In genomic region chr2:197388866-197389587, GRCh38 we compare ENCODE assay signal across 14 cellular contexts. TPM values are rescaled to one million over a fixed set of nuclear protein-coding genes. Genes with fewer than 3 reads are reported as not detected.
DNase-seq lines count a peak whose midpoint lies in the region; ATAC-seq, FAIRE-seq and TF ChIP-seq lines count a peak whose summit lies in the region.
"Had no signal": no experiment of that assay in that cellular context is flagged by ENCODE, and none has a peak within 500 bp of the region (broad histone marks: within the 10 kb centered on the region; RNA-seq: fewer than 3 reads in every experiment).

No MANE protein-coding gene starts in this region.

- POLR2A ChIA-PET in HepG2 (lab: Yijun Ruan, JAX), result no interaction called here

- TF ChIP-seq RAD21 in HepG2 (CRISPR knock-in tag; IDR thresholded peaks at IDR 0.05), result no peak

- no peak for TF ChIP-seq CTCF in HepG2 (CRISPR knock-in tag; IDR thresholded peaks at IDR 0.05)

- CTCF ChIA-PET in HepG2 (lab: Yijun Ruan, JAX; ENCODE audit: low intra/inter-chr PET ratio, low total read pairs), result no interaction called here

- ATAC-seq in T-helper 17 cell, result no peak
- peak; percentile 30 for ATAC-seq in HepG2
- no peak for ATAC-seq in HG02970 (IDR thresholded peaks at IDR 0.05; ENCODE audit: low FRiP score, unreplicated experiment)
- ATAC-seq: HCT116 had no signal

- no peak overlapping the region for H3K4me3 ChIP-seq in HepG2 (replicated peaks in 1 of 3; ENCODE audit: insufficient read depth in 1 of 3, low read depth in 2 of 3, low read length in 3 of 3)

- no peak overlapping the region for H2AFZ ChIP-seq in HepG2 (ENCODE audit: low read length)

- no peaks in the 10 kb centered on the region for H4K20me1 ChIP-seq in HepG2 (ENCODE audit: insufficient read depth, low read length)

- FAIRE-seq in HepG2 (lab: Jason Lieb, UNC), result no peak

- H3K36me3 Mint-ChIP-seq in activated naive CD4-positive, alpha-beta T cell treated with anti-CD3 and anti-CD28 coated beads, Interleukin-2, amount 50 U/mL, for 24 hours, result peaks cover 5% of the 10 kb centered on the region
- H3K36me3 Mint-ChIP-seq in T-helper 17 cell (ENCODE audit: low read depth), result no peaks in the 10 kb centered on the region

- in situ Hi-C loops in HepG2 (cut with HindIII; ENCODE audit: extremely low pct_ligation_motif_present, low pct_unique_long_range_greater_than_20kb), result loop anchor here (10.0 to 25.0 kb wide), 2 partner anchors 386 to 627 kb away; no protein-coding TSS in a partner anchor

- H3K4me1 Mint-ChIP-seq in activated naive CD4-positive, alpha-beta T cell treated with anti-CD3 and anti-CD28 coated beads, Interleukin-2, amount 50 U/mL, for 24 hours, result peaks cover 13% of the 10 kb centered on the region
- peaks cover 20% of the 10 kb centered on the region for H3K4me1 Mint-ChIP-seq in T-helper 17 cell

- H3K79me2 ChIP-seq in HepG2 (ENCODE audit: insufficient read depth, low read length), result no peaks in the 10 kb centered on the region

- no peak for DNase-seq in activated naive CD4-positive, alpha-beta T cell (lab: John Stamatoyannopoulos, UW)
- no peak for DNase-seq in T-helper 17 cell
- no peak for DNase-seq in HepG2 (ENCODE audit: low spot score)
- DNase-seq in NCI-H187 (lab: John Stamatoyannopoulos, UW), result no peak
- DNase-seq in foreskin melanocyte, result no peak
- DNase-seq: CD4-positive, alpha-beta memory T cell; NCI-H1436 treated with DMSO at 0.1 percent for 48 hours; NCI-H2227 treated with DMSO at 0.1 percent for 48 hours; NCI-H524 treated with DMSO at 0.1 percent for 48 hours; RPMI8226 had no signal

- TF ChIP-seq EP300 in HepG2 (IDR thresholded peaks at IDR 0.05; ENCODE audit: low read depth in 2 of 2, low read length in 2 of 2) (no peak), HepG2 (CRISPR knock-in tag; IDR thresholded peaks at IDR 0.05; ENCODE audit: borderline replicate concordance) (no peak)

- intact Hi-C loops in HepG2 (cut with micrococcal nuclease; ENCODE audit: unreplicated experiment), result no loop called here

- 0 out of 4 replicates have a peak, but pooled peaks of 1 of the 2 experiments have one; percentile 19 for TF ChIP-seq POLR2A in HepG2 (IDR thresholded peaks at IDR 0.05; ENCODE audit: insufficient read depth in 1 of 2, low read depth in 2 of 2, low read length in 2 of 2)

- no peak overlapping the region for H3K9ac ChIP-seq in HepG2 (ENCODE audit: insufficient read depth, low read depth, low read length)

- no peaks in the 10 kb centered on the region for H3K4me1 ChIP-seq in HepG2 (ENCODE audit: insufficient read depth, low read length)

- no peak overlapping the region for H3K4me3 Mint-ChIP-seq in activated naive CD4-positive, alpha-beta T cell treated with anti-CD3 and anti-CD28 coated beads, Interleukin-2, amount 50 U/mL, for 24 hours
- H3K4me3 Mint-ChIP-seq in T-helper 17 cell, result no peak overlapping the region
- H3K4me3 Mint-ChIP-seq: CD4-positive, alpha-beta memory T cell; IgD-negative memory B cell had no signal

- no peaks in the 10 kb centered on the region for H3K27me3 ChIP-seq in HepG2 (ENCODE audit: control insufficient read depth in 1 of 2, insufficient read depth in 2 of 2, low read length in 2 of 2)

- no peak overlapping the region for H3K4me2 ChIP-seq in HepG2 (ENCODE audit: low read depth, low read length)

- H3K27ac ChIP-seq in HepG2 (ENCODE audit: extremely low read length, insufficient read depth, low read length), result no peak overlapping the region

- H3K27ac Mint-ChIP-seq in activated naive CD4-positive, alpha-beta T cell treated with anti-CD3 and anti-CD28 coated beads, Interleukin-2, amount 50 U/mL, for 24 hours, result peak overlapping the region; percentile 74
- peak overlapping the region; percentile 68 for H3K27ac Mint-ChIP-seq in T-helper 17 cell

- H3K27me3 Mint-ChIP-seq in activated naive CD4-positive, alpha-beta T cell treated with anti-CD3 and anti-CD28 coated beads, Interleukin-2, amount 50 U/mL, for 24 hours, result no peaks in the 10 kb centered on the region
- H3K27me3 Mint-ChIP-seq in T-helper 17 cell, result no peaks in the 10 kb centered on the region
- H3K27me3 Mint-ChIP-seq: CD4-positive, alpha-beta memory T cell; IgD-negative memory B cell had no signal

- no peaks in the 10 kb centered on the region for H3K9me3 ChIP-seq in T-helper 17 cell (ENCODE audit: control insufficient read depth, low read length, poor library complexity, severe bottlenecking)
- no peaks in the 10 kb centered on the region for H3K9me3 ChIP-seq in HepG2 (ENCODE audit: low read length)

- H3K9me3 Mint-ChIP-seq in activated naive CD4-positive, alpha-beta T cell treated with anti-CD3 and anti-CD28 coated beads, Interleukin-2, amount 50 U/mL, for 24 hours, result no peaks in the 10 kb centered on the region
- H3K9me3 Mint-ChIP-seq: CD4-positive, alpha-beta memory T cell; IgD-negative memory B cell had no signal

- WGBS in HepG2 (ENCODE audit: low lambda C conversion rate), result 96% methylated on average over 5 of the region's 5 CpGs

- no TSS peak for BruUV-seq in HepG2 (replicated peaks; lab: Mats Ljungman, UMichigan)

- peaks cover 4 to 22% of the 10 kb centered on the region in 2 experiments for H3K36me3 ChIP-seq in HepG2 (replicated peaks in 1 of 2; ENCODE audit: control insufficient read depth in 1 of 2, insufficient read depth in 2 of 2, low read length in 2 of 2)

TF ChIP-seq in HepG2, 621 proteins besides CTCF, POLR2A, EP300 and RAD21 (continues in another document):
- TF ChIP-seq SP140L (CRISPR knock-in tag; IDR thresholded peaks at IDR 0.05; ENCODE audit: borderline replicate concordance), result no peak
- no peak for TF ChIP-seq ZNF615 (CRISPR knock-in tag; IDR thresholded peaks at IDR 0.05; ENCODE audit: borderline replicate concordance)
- no peak for TF ChIP-seq ETS1 (CRISPR knock-in tag; IDR thresholded peaks at IDR 0.05)
- no peak for TF ChIP-seq ZNF605 (CRISPR knock-in tag; IDR thresholded peaks at IDR 0.05)
- no peak for TF ChIP-seq SKI (IDR thresholded peaks at IDR 0.05; ENCODE audit: partially characterized antibody)
- TF ChIP-seq ZSCAN25 (CRISPR knock-in tag; IDR thresholded peaks at IDR 0.05), result no peak

RNA-seq across cellular contexts. Expression of gene SF3B1, which starts 45.8 kb away (rescaled TPM):
- 100 to 1,000 TPM; 454 to 510 TPM for total RNA-seq in T-helper 17 cell
- 387 and 499 TPM in 2 replicates for total RNA-seq in HepG2 (2016; rRNA removed; fragmentation: Illumina TruSeq; extraction: Trizol)
- 16.2 and 16.5 TPM in 2 replicates for total RNA-seq in HepG2 (2016; cell fraction: cytosol; rRNA removed; fragmentation: Illumina TruSeq; extraction: Trizol; ENCODE audit: low read depth)
- total RNA-seq in HepG2 (2016; cell fraction: insoluble cytoplasmic fraction; rRNA removed; fragmentation: Illumina TruSeq; extraction: Trizol), result 367 and 489 TPM in 2 replicates
- total RNA-seq in HepG2 (2016; cell fraction: membrane; rRNA removed; fragmentation: Illumina TruSeq; extraction: Trizol), result 49.3 and 53.4 TPM in 2 replicates
- total RNA-seq in HepG2 (2016; cell fraction: nucleus; rRNA removed; fragmentation: Illumina TruSeq; extraction: Trizol), result 418 and 502 TPM in 2 replicates
- polyA plus RNA-seq in HepG2 (2011; rRNA removed), result 677 and 750 TPM in 2 replicates
- polyA plus RNA-seq in HepG2 (2011; cell fraction: cytosol; rRNA removed), result 115 and 183 TPM in 2 replicates
- polyA plus RNA-seq in HepG2 (2011; cell fraction: nucleus; rRNA removed), result 1,965 and 2,535 TPM in 2 replicates
- 375 and 468 TPM in 2 replicates for polyA plus RNA-seq in HepG2 (2012)
- polyA plus RNA-seq in HepG2 (2016; cell fraction: cytosol; fragmentation: Illumina TruSeq; extraction: Trizol; ENCODE audit: low read depth), result 9.7 and 15.8 TPM in 2 replicates
- 424 and 448 TPM in 2 replicates for polyA plus RNA-seq in HepG2 (2016; cell fraction: insoluble cytoplasmic fraction; fragmentation: Illumina TruSeq; extraction: Trizol; ENCODE audit: low read depth)
- 27.7 and 44.3 TPM in 2 replicates for polyA plus RNA-seq in HepG2 (2016; cell fraction: membrane; fragmentation: Illumina TruSeq; extraction: Trizol; ENCODE audit: low read depth)
- polyA plus RNA-seq in HepG2 (2016; cell fraction: nucleus; fragmentation: Illumina TruSeq; extraction: Trizol; ENCODE audit: insufficient read depth, low read depth), result 790 and 818 TPM in 2 replicates
- polyA minus RNA-seq in HepG2 (2011; rRNA and poly(A)+ RNA removed; ENCODE audit: low replicate concordance), result 198 and 376 TPM in 2 replicates
- polyA minus RNA-seq in HepG2 (2011; cell fraction: cytosol; rRNA and poly(A)+ RNA removed), result 123 TPM in 2 replicates
- 1,412 and 1,821 TPM in 2 replicates for polyA minus RNA-seq in HepG2 (2011; cell fraction: nucleus; rRNA and poly(A)+ RNA removed)
